In genomic region chr1:225462714-225463574, GRCh38 we compare ENCODE assay signal across 1 cellular context.
TF ChIP-seq lines count a peak whose summit lies in the region.

No MANE protein-coding gene starts in this region.

TF ChIP-seq in H1, 55 proteins besides CTCF, POLR2A, EP300 and RAD21:
- no peak for TF ChIP-seq CBX5 (IDR thresholded peaks at IDR 0.05; ENCODE audit: low read depth, low read length)
- no peak for TF ChIP-seq PHF8 (conservative IDR thresholded peaks at IDR 0.05; ENCODE audit: low read depth, low read length)
